8 cellular contexts compared by ENCODE assay signal in genomic region chr14:22918809-22919600, GRCh38. TPM values are rescaled to one million over a fixed set of nuclear protein-coding genes. Genes with fewer than 3 reads are reported as not detected.
A peak's percentile ranks its signal among the peaks of the same experiment; 100 is the strongest.
DNase-seq lines count a peak whose midpoint lies in the region; ATAC-seq, FAIRE-seq and TF ChIP-seq lines count a peak whose summit lies in the region.

RBM23 (minus strand) TSS chr14:22919149.

- H3K4me1 ChIP-seq in pancreas (peaks cover 0 to 16% (median 0%) of the 10 kb centered on the region in 3 donors), tibial artery (peaks cover 0 to 39% (median 29%) of the 10 kb centered on the region in 4 donors)

- 0 to 1% methylated on average over 45 of the region's 45 CpGs for WGBS in pancreas, 2 donors

- peaks cover 3% of the 10 kb centered on the region for H3K27me3 Mint-ChIP-seq in activated naive CD8-positive, alpha-beta T cell treated with anti-CD3 and anti-CD28 coated beads, Interleukin-2, amount 50 U/mL, for 24 hours

- H3K9me3 ChIP-seq in pancreas, result no peaks in the 10 kb centered on the region
- no peaks in the 10 kb centered on the region for H3K9me3 ChIP-seq in tibial artery

- H3K4me3 Mint-ChIP-seq in activated naive CD8-positive, alpha-beta T cell treated with anti-CD3 and anti-CD28 coated beads, Interleukin-2, amount 50 U/mL, for 24 hours, result peak within 1 kb of the TSS; percentile 98

- peak within 1 kb of the TSS; percentile 98 to 100 (median 99) for H3K27ac ChIP-seq in pancreas
- peak within 1 kb of the TSS; percentile 93 to 96 for H3K27ac ChIP-seq in tibial artery

- intact Hi-C loops in Right ventricle myocardium superior (cut with DNase I), result no loop called here
- intact Hi-C loops in pancreas (cut with DNase I), result no loop called here
- intact Hi-C loops in tibial artery (cut with DNase I; ENCODE audit: low total_unique reads), result no loop called here

- H3K36me3 ChIP-seq in pancreas, result peaks cover 2 to 18% (median 15%) of the 10 kb centered on the region in 3 donors
- peaks cover 15 to 37% (median 31%) of the 10 kb centered on the region in 3 donors for H3K36me3 ChIP-seq in tibial artery

- peak; percentile 100 for DNase-seq in GM12865 (ENCODE audit: low read depth)
- peak; percentile 99 for DNase-seq in NCI-H1417 treated with DMSO at 0.1 percent for 48 hours (lab: John Stamatoyannopoulos, UW)
- DNase-seq in SW480 (ENCODE audit: low spot score), result peak; percentile 99
- peak; percentile 100 for DNase-seq in activated naive CD8-positive, alpha-beta T cell treated with anti-CD3 and anti-CD28 coated beads, Interleukin-2, amount 50 U/mL, for 24 hours
- peak; percentile 100 for DNase-seq in Right ventricle myocardium superior
- peak; percentile 99 to 100 (median 100) for DNase-seq in pancreas
- peak; percentile 100 for DNase-seq in tibial artery

- H3K4me3 ChIP-seq in GM12865 (ENCODE audit: low read depth, low read length), result peak within 1 kb of the TSS; percentile 97
- peak within 1 kb of the TSS; percentile 49 to 77 (median 74) for H3K4me3 ChIP-seq in pancreas
- peak within 1 kb of the TSS; percentile 68 to 76 for H3K4me3 ChIP-seq in tibial artery

- H3K36me3 Mint-ChIP-seq in activated naive CD8-positive, alpha-beta T cell treated with anti-CD3 and anti-CD28 coated beads, Interleukin-2, amount 50 U/mL, for 24 hours (ENCODE audit: low read depth), result peaks cover 40% of the 10 kb centered on the region

- peak; percentile 93 for FAIRE-seq in pancreas (lab: Jason Lieb, UNC)

- no peaks in the 10 kb centered on the region for H3K9me3 Mint-ChIP-seq in activated naive CD8-positive, alpha-beta T cell treated with anti-CD3 and anti-CD28 coated beads, Interleukin-2, amount 50 U/mL, for 24 hours

- H3K27ac Mint-ChIP-seq in activated naive CD8-positive, alpha-beta T cell treated with anti-CD3 and anti-CD28 coated beads, Interleukin-2, amount 50 U/mL, for 24 hours, result peak within 1 kb of the TSS; percentile 100

- H3K27me3 ChIP-seq in pancreas (no peaks in the 10 kb centered on the region), tibial artery (no peaks in the 10 kb centered on the region)

- ATAC-seq in HG02763 (IDR thresholded peaks at IDR 0.05; ENCODE audit: unreplicated experiment), result peak; percentile 82
- ATAC-seq in activated naive CD8-positive, alpha-beta T cell treated with anti-CD3 and anti-CD28 coated beads, Interleukin-2, amount 50 U/mL, for 24 hours, result peak; percentile 96
- ATAC-seq in Right ventricle myocardium superior (ENCODE audit: poor library complexity), result peak; percentile 90
- peak; percentile 90 to 97 (median 94) for ATAC-seq in pancreas

- H3K4me1 Mint-ChIP-seq in activated naive CD8-positive, alpha-beta T cell treated with anti-CD3 and anti-CD28 coated beads, Interleukin-2, amount 50 U/mL, for 24 hours, result peaks cover 52% of the 10 kb centered on the region

- TF ChIP-seq CTCF in GM12865 (IDR thresholded peaks at IDR 0.05; ENCODE audit: insufficient read depth, low read depth, low read length, missing control alignments) (no peak), pancreas (IDR thresholded peaks at IDR 0.05) (no peak), tibial artery (IDR thresholded peaks at IDR 0.05) (no peak)

RNA-seq across cellular contexts. Expression of gene RBM23, which starts in this region (rescaled TPM):
- total RNA-seq in Right ventricle myocardium superior (37.8 TPM), pancreas (10 to 100 TPM; 20.9 to 39.4 (median 30.6) TPM)
- 10 to 100 TPM; 30.4 to 58.6 TPM for polyA plus RNA-seq in pancreas

Comparison
In these comparisons a context has a peak if more than half of its experiments do, and no peak if none do; other contexts are left out.
1. Peak in every context shown above with its lines: DNase-seq, ATAC-seq, H3K4me3 ChIP-seq and H3K27ac ChIP-seq.